Comparison of ENCODE assay signal across 1 cellular context in genomic region chr4:147754037-147754445, GRCh38.
TF ChIP-seq lines count a peak whose summit lies in the region.

No MANE protein-coding gene starts in this region.

TF ChIP-seq in H1, 55 proteins besides CTCF, POLR2A, EP300 and RAD21 (continued from another document):
- peak; percentile 36 for TF ChIP-seq CHD7 (IDR thresholded peaks at IDR 0.05; ENCODE audit: insufficient replicate concordance, low read length)
- TF ChIP-seq NRF1 (IDR thresholded peaks at IDR 0.05; ENCODE audit: low read depth, low read length): no peak
